In genomic region chr12:57475271-57476161, GRCh38 we compare ENCODE assay signal across 8 cellular contexts. TPM values are rescaled to one million over a fixed set of nuclear protein-coding genes. Genes with fewer than 3 reads are reported as not detected.
DNase-seq lines count a peak whose midpoint lies in the region; ATAC-seq lines count a peak whose summit lies in the region.

No MANE protein-coding gene starts in this region.

- DNase-seq in activated naive CD4-positive, alpha-beta T cell treated with anti-CD3 and anti-CD28 coated beads, Interleukin-2, amount 10 ng/mL, durations not matched to agents 7 days and 5 days = peak; percentile 27
- no peak for DNase-seq in activated naive CD4-positive, alpha-beta T cell treated with Interleukin-2 at 50 U/mL for 16 hours
- DNase-seq in adipocyte (ENCODE audit: low read depth) (peak; percentile 63), immature natural killer cell (no peak), SKM-1 (lab: John Stamatoyannopoulos, UW; ENCODE audit: unreplicated experiment) (no peak), RKO (ENCODE audit: low spot score) (no peak)

- H3K9me3 ChIP-seq in adipocyte (ENCODE audit: control insufficient read depth, low read length) = no peaks in the 10 kb centered on the region

- no peaks in the 10 kb centered on the region for H3K9me3 Mint-ChIP-seq in activated naive CD4-positive, alpha-beta T cell treated with anti-CD3 and anti-CD28 coated beads, Interleukin-2, amount 10 ng/mL, durations not matched to agents 7 days and 5 days
- H3K9me3 Mint-ChIP-seq in immature natural killer cell = no peaks in the 10 kb centered on the region
- no peaks in the 10 kb centered on the region for H3K9me3 Mint-ChIP-seq in stimulated activated memory B cell treated with anti-CD40 and anti-IgM and Interleukin-4, amounts not matched to agents 10 μg/mL and 1 μg/mL and 100 μg/mL, for 72 hours

- H3K4me3 Mint-ChIP-seq in activated naive CD4-positive, alpha-beta T cell treated with anti-CD3 and anti-CD28 coated beads, Interleukin-2, amount 10 ng/mL, durations not matched to agents 7 days and 5 days = peak overlapping the region; percentile 99
- peak overlapping the region; percentile 90 to 97 (median 95) for H3K4me3 Mint-ChIP-seq in immature natural killer cell
- peak overlapping the region; percentile 93 for H3K4me3 Mint-ChIP-seq in stimulated activated memory B cell treated with anti-CD40 and anti-IgM and Interleukin-4, amounts not matched to agents 10 μg/mL and 1 μg/mL and 100 μg/mL, for 72 hours

- H3K27me3 Mint-ChIP-seq in activated naive CD4-positive, alpha-beta T cell treated with anti-CD3 and anti-CD28 coated beads, Interleukin-2, amount 10 ng/mL, durations not matched to agents 7 days and 5 days = no peaks in the 10 kb centered on the region
- H3K27me3 Mint-ChIP-seq in immature natural killer cell (ENCODE audit: low read depth in 3 of 3) = peaks cover 51 to 67% (median 54%) of the 10 kb centered on the region in 3 donors
- no peaks in the 10 kb centered on the region for H3K27me3 Mint-ChIP-seq in stimulated activated memory B cell treated with anti-CD40 and anti-IgM and Interleukin-4, amounts not matched to agents 10 μg/mL and 1 μg/mL and 100 μg/mL, for 72 hours

- no peak overlapping the region for H3K9ac ChIP-seq in adipocyte (ENCODE audit: low read length)

- H3K27ac Mint-ChIP-seq in activated naive CD4-positive, alpha-beta T cell treated with anti-CD3 and anti-CD28 coated beads, Interleukin-2, amount 10 ng/mL, durations not matched to agents 7 days and 5 days = peak overlapping the region; percentile 99
- H3K27ac Mint-ChIP-seq in immature natural killer cell = peak overlapping the region; percentile 99 to 100 (median 100)
- peak overlapping the region; percentile 98 for H3K27ac Mint-ChIP-seq in stimulated activated memory B cell treated with anti-CD40 and anti-IgM and Interleukin-4, amounts not matched to agents 10 μg/mL and 1 μg/mL and 100 μg/mL, for 72 hours

- peaks cover 90% of the 10 kb centered on the region for H3K27me3 ChIP-seq in adipocyte (replicated peaks; ENCODE audit: control insufficient read depth, insufficient read depth, low read length)

- peaks cover 54% of the 10 kb centered on the region for H3K36me3 Mint-ChIP-seq in activated naive CD4-positive, alpha-beta T cell treated with anti-CD3 and anti-CD28 coated beads, Interleukin-2, amount 10 ng/mL, durations not matched to agents 7 days and 5 days
- peaks cover 43 to 49% (median 43%) of the 10 kb centered on the region in 3 donors for H3K36me3 Mint-ChIP-seq in immature natural killer cell
- peaks cover 46% of the 10 kb centered on the region for H3K36me3 Mint-ChIP-seq in stimulated activated memory B cell treated with anti-CD40 and anti-IgM and Interleukin-4, amounts not matched to agents 10 μg/mL and 1 μg/mL and 100 μg/mL, for 72 hours

- H3K36me3 ChIP-seq in adipocyte (ENCODE audit: control insufficient read depth, insufficient read depth, low read length, severe bottlenecking) = no peaks in the 10 kb centered on the region

- H3K4me3 ChIP-seq in adipocyte (ENCODE audit: low read length) = peak overlapping the region; percentile 24

- CTCF ChIA-PET in activated naive CD4-positive, alpha-beta T cell treated with anti-CD3 and anti-CD28 coated beads, Interleukin-2, amount 10 ng/mL, durations not matched to agents 7 days and 5 days (lab: Charles Lee) = interaction anchor here (0.6 to 6.2 kb wide), 11 partner anchors 12 to 206 kb away, joined by 3 to 67 read pairs (median 3); partner anchors contain the start of genes GLI1 and MARS1

- peaks cover 10% of the 10 kb centered on the region for H3K4me1 ChIP-seq in adipocyte (ENCODE audit: control insufficient read depth, insufficient read depth, low read length)

- H3K4me1 Mint-ChIP-seq in activated naive CD4-positive, alpha-beta T cell treated with anti-CD3 and anti-CD28 coated beads, Interleukin-2, amount 10 ng/mL, durations not matched to agents 7 days and 5 days = peaks cover 70% of the 10 kb centered on the region
- peaks cover 89 to 90% of the 10 kb centered on the region in 2 donors for H3K4me1 Mint-ChIP-seq in immature natural killer cell
- H3K4me1 Mint-ChIP-seq in stimulated activated memory B cell treated with anti-CD40 and anti-IgM and Interleukin-4, amounts not matched to agents 10 μg/mL and 1 μg/mL and 100 μg/mL, for 72 hours = peaks cover 64% of the 10 kb centered on the region

- ATAC-seq in stimulated activated memory B cell treated with anti-CD40 and anti-IgM and Interleukin-4, amounts not matched to agents 10 μg/mL and 1 μg/mL and 100 μg/mL, for 72 hours = no peak
- no peak for ATAC-seq in GM21825 (IDR thresholded peaks at IDR 0.05; ENCODE audit: unreplicated experiment)

RNA-seq across cellular contexts. Expression of gene ARHGAP9, which starts 4.2 kb away (rescaled TPM):
- 100 to 1,000 TPM; 148 to 294 (median 163) TPM for polyA plus RNA-seq in immature natural killer cell

RNA-seq across cellular contexts. Expression of gene MARS1, which starts 12.4 kb away (rescaled TPM):
- 100 to 1,000 TPM; 100 to 158 (median 114) TPM for polyA plus RNA-seq in immature natural killer cell

RNA-seq across cellular contexts. Expression of gene GLI1, which starts 15.9 kb away (rescaled TPM):
- under 1 TPM in 2 of 3 donors, not detected in 1; 0.33 to 0.40 TPM for polyA plus RNA-seq in immature natural killer cell

RNA-seq across cellular contexts. Expression of gene INHBE, which starts 20.4 kb away (rescaled TPM):
- polyA plus RNA-seq in immature natural killer cell = not detected

RNA-seq across cellular contexts. Expression of gene INHBC, which starts 40.9 kb away (rescaled TPM):
- under 1 TPM in 1 of 3 donors, not detected in 2; 0.15 TPM for polyA plus RNA-seq in immature natural killer cell

Comparison
In these comparisons a context has a peak if more than half of its experiments do, and no peak if none do; other contexts are left out.
1. DNase-seq: peak in activated naive CD4-positive, alpha-beta T cell treated with anti-CD3 and anti-CD28 coated beads, Interleukin-2, amount 10 ng/mL, durations not matched to agents 7 days and 5 days (single experiment) and adipocyte (single experiment); none in activated naive CD4-positive, alpha-beta T cell treated with Interleukin-2 at 50 U/mL for 16 hours (single experiment), immature natural killer cell (0 of 3), SKM-1 (single experiment) and RKO (single experiment).
2. Peak in every context shown above with its lines, with median percentiles within 50 percentile points of each other: H3K27ac Mint-ChIP-seq and H3K4me3 Mint-ChIP-seq.